Comparison of ENCODE assay signal across 17 cellular contexts in the genomic region with DNA sequence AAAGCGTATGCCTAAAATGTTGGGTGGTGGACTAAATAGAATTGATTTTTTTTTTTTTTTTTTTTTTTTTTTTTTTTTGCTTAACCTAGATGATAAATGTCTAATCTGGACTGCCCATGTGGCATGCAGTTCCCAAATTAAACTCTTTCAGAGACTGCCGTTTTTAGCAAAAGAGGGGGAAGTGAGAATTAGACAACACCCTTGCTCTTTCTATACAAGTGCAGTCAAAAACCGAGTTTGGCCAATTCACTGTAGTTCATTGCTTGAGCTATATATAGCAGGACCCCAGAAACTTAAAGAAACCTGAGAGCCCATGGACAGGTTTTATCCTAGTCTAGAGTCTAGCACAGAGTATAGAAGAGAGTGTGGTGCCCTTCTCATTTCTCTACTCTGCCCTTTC.
DNase-seq lines count a peak whose midpoint lies in the region; ATAC-seq, FAIRE-seq and TF ChIP-seq lines count a peak whose summit lies in the region.
"Had no signal": no experiment of that assay in that cellular context is flagged by ENCODE, and none has a peak within 500 bp of the region (broad histone marks: within the 10 kb centered on the region; RNA-seq: fewer than 3 reads in every experiment).

No MANE protein-coding gene starts in this region.

- no peak overlapping the region for H3K4me3 Mint-ChIP-seq in activated CD4-positive, alpha-beta T cell treated with anti-CD3 and anti-CD28 coated beads, Interleukin-2, amount 10 ng/mL, durations not matched to agents 24 days and 14 days

- ATAC-seq in GM19023 (IDR thresholded peaks at IDR 0.05; ENCODE audit: unreplicated experiment) (peak; percentile 79), GM21737 (IDR thresholded peaks at IDR 0.05; ENCODE audit: unreplicated experiment) (peak; percentile 63), HG03196 (IDR thresholded peaks at IDR 0.05; ENCODE audit: unreplicated experiment) (peak; percentile 64), GM12878 (peak; percentile 80), gastroesophageal sphincter (no peak)
- ATAC-seq: left lung had no signal

- RAD21 ChIA-PET in GM12878 (lab: Charles Lee; ENCODE audit: unreplicated experiment): no interaction called here

- POLR2A ChIA-PET in GM12878 (lab: Charles Lee): no interaction called here

- no peak overlapping the region for H3K27ac Mint-ChIP-seq in activated CD4-positive, alpha-beta T cell treated with anti-CD3 and anti-CD28 coated beads, Interleukin-2, amount 10 ng/mL, durations not matched to agents 24 days and 14 days
- H3K27ac Mint-ChIP-seq: activated B cell treated with CpG ODN at 0.5 μM for 24 hours had no signal

- intact Hi-C loops in GM12878 (cut with micrococcal nuclease; ENCODE audit: unreplicated experiment): no loop called here
- intact Hi-C loops in activated CD4-positive, alpha-beta T cell treated with anti-CD3 and anti-CD28 coated beads, Interleukin-2, amount 10 ng/mL, durations not matched to agents 24 days and 14 days (cut with micrococcal nuclease): no loop called here

- no peak overlapping the region for H3K4me3 ChIP-seq in GM12878
- H3K4me3 ChIP-seq in gastroesophageal sphincter: no peak overlapping the region
- H3K4me3 ChIP-seq: left lung, thoracic aorta had no signal

- no peak overlapping the region for H3K9ac ChIP-seq in GM12878 (ENCODE audit: control insufficient read depth, insufficient read depth, low read length)

- in situ Hi-C loops in GM12878 (cut with MboI): no loop called here

- H3K9me3 Mint-ChIP-seq in activated CD4-positive, alpha-beta T cell treated with anti-CD3 and anti-CD28 coated beads, Interleukin-2, amount 10 ng/mL, durations not matched to agents 24 days and 14 days: no peaks in the 10 kb centered on the region
- H3K9me3 Mint-ChIP-seq: activated B cell treated with CpG ODN at 0.5 μM for 24 hours had no signal

- WGBS in GM12878 (ENCODE audit: insufficient coverage, insufficient replicate concordance, low lambda C conversion rate, missing lambda C conversion rate): 0% methylated on average over 3 of the region's 3 CpGs
- 62 to 80% methylated on average over 2 of the region's 3 CpGs for WGBS in gastroesophageal sphincter (ENCODE audit: low coverage in 1 of 2), 2 donors

- peaks cover 3% of the 10 kb centered on the region; the same call in 1 of the 3 replicates for H3K9me3 ChIP-seq in GM12878 (replicated peaks; ENCODE audit: control insufficient read depth, insufficient read depth, low read length)
- H3K9me3 ChIP-seq in gastroesophageal sphincter: no peaks in the 10 kb centered on the region
- H3K9me3 ChIP-seq: left lung, thoracic aorta had no signal

- H3K4me1 ChIP-seq in GM12878 (ENCODE audit: control insufficient read depth, insufficient read depth, low read length) (peaks cover 38% of the 10 kb centered on the region), gastroesophageal sphincter (no peaks in the 10 kb centered on the region)
- H3K4me1 ChIP-seq: left lung had no signal

- TF ChIP-seq CTCF in GM12878 (IDR thresholded peaks at IDR 0.05 in 2 of 3, conservative IDR thresholded peaks at IDR 0.05 in 1 of 3; ENCODE audit: control insufficient read depth in 2 of 3, extremely low read depth in 1 of 3, insufficient read depth in 1 of 3, low read depth in 3 of 3, low read length in 3 of 3) (no peak), gastroesophageal sphincter (IDR thresholded peaks at IDR 0.05) (no peak)

- no peaks in the 10 kb centered on the region for H3K27me3 ChIP-seq in GM12878 (replicated peaks in 1 of 2; ENCODE audit: control insufficient read depth in 2 of 2, insufficient read depth in 2 of 2, low read length in 1 of 2)
- H3K27me3 ChIP-seq in gastroesophageal sphincter: no peaks in the 10 kb centered on the region
- H3K27me3 ChIP-seq: left lung had no signal

- H3K27me3 Mint-ChIP-seq in activated CD4-positive, alpha-beta T cell treated with anti-CD3 and anti-CD28 coated beads, Interleukin-2, amount 10 ng/mL, durations not matched to agents 24 days and 14 days: no peaks in the 10 kb centered on the region
- H3K27me3 Mint-ChIP-seq: activated B cell treated with CpG ODN at 0.5 μM for 24 hours had no signal

- TF ChIP-seq POLR2A in GM12878 (IDR thresholded peaks at IDR 0.05; ENCODE audit: low read depth, low read length) (no peak), gastroesophageal sphincter (IDR thresholded peaks at IDR 0.05) (no peak)

- BruUV-seq in GM12878 (replicated peaks; lab: Mats Ljungman, UMichigan): no TSS peak

- CTCF ChIA-PET in GM12878 (lab: Yijun Ruan, JAX): interaction anchor here (1.0 kb wide), 1 partner anchor 29 kb away, joined by 3 read pairs; no protein-coding TSS in a partner anchor

- H3K36me3 ChIP-seq in GM12878 (ENCODE audit: control insufficient read depth in 2 of 2, insufficient read depth in 2 of 2, low read length in 1 of 2) (no peaks in the 10 kb centered on the region), gastroesophageal sphincter (no peaks in the 10 kb centered on the region)
- H3K36me3 ChIP-seq: left lung, thoracic aorta had no signal

- TF ChIP-seq EP300 in GM12878 (IDR thresholded peaks at IDR 0.05; ENCODE audit: borderline replicate concordance in 1 of 2, control insufficient read depth in 1 of 2, low read depth in 2 of 2, low read length in 2 of 2): no peak
- no peak for TF ChIP-seq EP300 in gastroesophageal sphincter (IDR thresholded peaks at IDR 0.05)

- H3K27ac ChIP-seq in GM12878 (ENCODE audit: control insufficient read depth, insufficient read depth) (peak overlapping the region; percentile 39), gastroesophageal sphincter (no peak overlapping the region)
- H3K27ac ChIP-seq: left lung, thoracic aorta had no signal

- no peak overlapping the region for H2AFZ ChIP-seq in GM12878 (ENCODE audit: control insufficient read depth, low read depth, low read length)

- TF ChIP-seq RAD21 in GM12878 (IDR thresholded peaks at IDR 0.05; ENCODE audit: insufficient read depth, low read depth, low read length): no peak

- no peaks in the 10 kb centered on the region for H3K4me1 Mint-ChIP-seq in activated CD4-positive, alpha-beta T cell treated with anti-CD3 and anti-CD28 coated beads, Interleukin-2, amount 10 ng/mL, durations not matched to agents 24 days and 14 days

- H3K79me2 ChIP-seq in GM12878 (ENCODE audit: control insufficient read depth, insufficient read depth, low read length): no peaks in the 10 kb centered on the region

- H3K4me2 ChIP-seq in GM12878 (ENCODE audit: control insufficient read depth, insufficient read depth): peak overlapping the region; percentile 39

- H3K36me3 Mint-ChIP-seq in activated CD4-positive, alpha-beta T cell treated with anti-CD3 and anti-CD28 coated beads, Interleukin-2, amount 10 ng/mL, durations not matched to agents 24 days and 14 days (ENCODE audit: low read depth): no peaks in the 10 kb centered on the region

- peak; percentile 57 for DNase-seq in GM12878 (ENCODE audit: low read depth, low spot score)
- no peak for DNase-seq in islet precursor cell
- no peak for DNase-seq in activated CD4-positive, alpha-beta T cell treated with anti-CD3 and anti-CD28 coated beads, Interleukin-2, amount 10 ng/mL, durations not matched to agents 24 days and 14 days
- DNase-seq in central memory CD4-positive, alpha-beta T cell: no peak
- DNase-seq: activated B cell treated with CpG ODN at 0.5 μM for 24 hours; activated gamma-delta T cell; cerebellar nuclear complex; DMS153; foreskin fibroblast; stimulated activated CD4-positive, alpha-beta T cell treated with anti-CD3 and anti-CD28 coated beads, Interleukin-2, amount 100 ng/mL, for 48 hours had no signal

- H4K20me1 ChIP-seq in GM12878 (ENCODE audit: control insufficient read depth, insufficient read depth): no peaks in the 10 kb centered on the region

- no peak for FAIRE-seq in GM12878 (lab: Jason Lieb, UNC)
- FAIRE-seq: H1 had no signal

- SMC1A ChIA-PET in GM12878 (lab: Charles Lee; ENCODE audit: uncharacterized antibody, unreplicated experiment): no interaction called here

TF ChIP-seq in GM12878, 131 proteins besides CTCF, POLR2A, EP300 and RAD21 (continues in another document):
- TF ChIP-seq SREBF2 (IDR thresholded peaks at IDR 0.05; ENCODE audit: low read length): no peak
- TF ChIP-seq, protein P1, sequence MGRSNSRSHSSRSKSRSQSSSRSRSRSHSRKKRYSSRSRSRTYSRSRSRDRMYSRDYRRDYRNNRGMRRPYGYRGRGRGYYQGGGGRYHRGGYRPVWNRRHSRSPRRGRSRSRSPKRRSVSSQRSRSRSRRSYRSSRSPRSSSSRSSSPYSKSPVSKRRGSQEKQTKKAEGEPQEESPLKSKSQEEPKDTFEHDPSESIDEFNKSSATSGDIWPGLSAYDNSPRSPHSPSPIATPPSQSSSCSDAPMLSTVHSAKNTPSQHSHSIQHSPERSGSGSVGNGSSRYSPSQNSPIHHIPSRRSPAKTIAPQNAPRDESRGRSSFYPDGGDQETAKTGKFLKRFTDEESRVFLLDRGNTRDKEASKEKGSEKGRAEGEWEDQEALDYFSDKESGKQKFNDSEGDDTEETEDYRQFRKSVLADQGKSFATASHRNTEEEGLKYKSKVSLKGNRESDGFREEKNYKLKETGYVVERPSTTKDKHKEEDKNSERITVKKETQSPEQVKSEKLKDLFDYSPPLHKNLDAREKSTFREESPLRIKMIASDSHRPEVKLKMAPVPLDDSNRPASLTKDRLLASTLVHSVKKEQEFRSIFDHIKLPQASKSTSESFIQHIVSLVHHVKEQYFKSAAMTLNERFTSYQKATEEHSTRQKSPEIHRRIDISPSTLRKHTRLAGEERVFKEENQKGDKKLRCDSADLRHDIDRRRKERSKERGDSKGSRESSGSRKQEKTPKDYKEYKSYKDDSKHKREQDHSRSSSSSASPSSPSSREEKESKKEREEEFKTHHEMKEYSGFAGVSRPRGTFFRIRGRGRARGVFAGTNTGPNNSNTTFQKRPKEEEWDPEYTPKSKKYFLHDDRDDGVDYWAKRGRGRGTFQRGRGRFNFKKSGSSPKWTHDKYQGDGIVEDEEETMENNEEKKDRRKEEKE (IDR thresholded peaks at IDR 0.05): no peak
- TF ChIP-seq, protein P2, sequence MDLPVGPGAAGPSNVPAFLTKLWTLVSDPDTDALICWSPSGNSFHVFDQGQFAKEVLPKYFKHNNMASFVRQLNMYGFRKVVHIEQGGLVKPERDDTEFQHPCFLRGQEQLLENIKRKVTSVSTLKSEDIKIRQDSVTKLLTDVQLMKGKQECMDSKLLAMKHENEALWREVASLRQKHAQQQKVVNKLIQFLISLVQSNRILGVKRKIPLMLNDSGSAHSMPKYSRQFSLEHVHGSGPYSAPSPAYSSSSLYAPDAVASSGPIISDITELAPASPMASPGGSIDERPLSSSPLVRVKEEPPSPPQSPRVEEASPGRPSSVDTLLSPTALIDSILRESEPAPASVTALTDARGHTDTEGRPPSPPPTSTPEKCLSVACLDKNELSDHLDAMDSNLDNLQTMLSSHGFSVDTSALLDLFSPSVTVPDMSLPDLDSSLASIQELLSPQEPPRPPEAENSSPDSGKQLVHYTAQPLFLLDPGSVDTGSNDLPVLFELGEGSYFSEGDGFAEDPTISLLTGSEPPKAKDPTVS (IDR thresholded peaks at IDR 0.05; ENCODE audit: low read depth, low read length): no peak
- TF ChIP-seq ZNF622 (IDR thresholded peaks at IDR 0.05): no peak
- TF ChIP-seq FOS (IDR thresholded peaks at IDR 0.05; ENCODE audit: borderline replicate concordance, extremely low read depth, insufficient read length): no peak
- TF ChIP-seq MYB (IDR thresholded peaks at IDR 0.05; ENCODE audit: borderline replicate concordance, low read depth, low read length): no peak
- peak; percentile 98 for TF ChIP-seq MEF2A (IDR thresholded peaks at IDR 0.05; ENCODE audit: insufficient read depth, low read depth, low read length)
